ENCODE assay signal across 25 cellular contexts in genomic region chr16:57007530-57007929, GRCh38. TPM values are rescaled to one million over a fixed set of nuclear protein-coding genes. Genes with fewer than 3 reads are reported as not detected.
DNase-seq lines count a peak whose midpoint lies in the region; ATAC-seq and TF ChIP-seq lines count a peak whose summit lies in the region.
"Had no signal": no experiment of that assay in that cellular context is flagged by ENCODE, and none has a peak within 500 bp of the region (broad histone marks: within the 10 kb centered on the region; RNA-seq: fewer than 3 reads in every experiment).

No MANE protein-coding gene starts in this region.

- TF ChIP-seq CTCF in activated CD8-positive, alpha-beta T cell treated with anti-CD3 and anti-CD28 coated beads for 36 hours (IDR thresholded peaks at IDR 0.05) = no peak
- TF ChIP-seq CTCF in spleen (IDR thresholded peaks at IDR 0.05 in 8 of 11, conservative IDR thresholded peaks at IDR 0.05 in 3 of 11) (no peak), PC-9 (conservative IDR thresholded peaks at IDR 0.05) (no peak)

- H2AFZ ChIP-seq in PC-9 = no peak overlapping the region
- H2AFZ ChIP-seq: parathyroid adenoma had no signal

- peaks cover 6% of the 10 kb centered on the region for H3F3A ChIP-seq in PC-9 (ENCODE audit: insufficient read depth, low read depth)

- no peaks in the 10 kb centered on the region for H3K27me3 Mint-ChIP-seq in activated CD8-positive, alpha-beta T cell treated with anti-CD3 and anti-CD28 coated beads for 36 hours
- H3K27me3 Mint-ChIP-seq in activated CD8-positive, alpha-beta T cell treated with anti-CD3 and anti-CD28 coated beads, Interleukin-2, amount 10 ng/mL, durations not matched to agents 7 days and 5 days (ENCODE audit: low read depth) = no peaks in the 10 kb centered on the region
- no peaks in the 10 kb centered on the region for H3K27me3 Mint-ChIP-seq in CD8-positive, alpha-beta memory T cell
- no peaks in the 10 kb centered on the region for H3K27me3 Mint-ChIP-seq in activated naive CD8-positive, alpha-beta T cell

- H3K4me3 Mint-ChIP-seq in activated CD8-positive, alpha-beta T cell treated with anti-CD3 and anti-CD28 coated beads for 36 hours = no peak overlapping the region
- no peak overlapping the region for H3K4me3 Mint-ChIP-seq in activated CD8-positive, alpha-beta T cell treated with anti-CD3 and anti-CD28 coated beads, Interleukin-2, amount 10 ng/mL, durations not matched to agents 7 days and 5 days
- H3K4me3 Mint-ChIP-seq in CD8-positive, alpha-beta memory T cell = peak overlapping the region in 6 of 7 donors; percentile 26 to 74 (median 56)
- no peak overlapping the region for H3K4me3 Mint-ChIP-seq in activated naive CD8-positive, alpha-beta T cell
- H3K4me3 Mint-ChIP-seq: mesothelial cell of epicardium, nephron progenitor cell had no signal

- H3K9me3 Mint-ChIP-seq in activated CD8-positive, alpha-beta T cell treated with anti-CD3 and anti-CD28 coated beads for 36 hours = no peaks in the 10 kb centered on the region
- no peaks in the 10 kb centered on the region for H3K9me3 Mint-ChIP-seq in activated CD8-positive, alpha-beta T cell treated with anti-CD3 and anti-CD28 coated beads, Interleukin-2, amount 10 ng/mL, durations not matched to agents 7 days and 5 days (ENCODE audit: insufficient read depth)
- no peaks in the 10 kb centered on the region for H3K9me3 Mint-ChIP-seq in CD8-positive, alpha-beta memory T cell
- H3K9me3 Mint-ChIP-seq in activated naive CD8-positive, alpha-beta T cell (ENCODE audit: low read depth) = no peaks in the 10 kb centered on the region
- H3K9me3 Mint-ChIP-seq: activated naive CD4-positive, alpha-beta T cell treated with anti-CD3 and anti-CD28 coated beads, Interleukin-2, amount 50 U/mL, for 72 hours; mesothelial cell of epicardium; nephron progenitor cell had no signal

- H3K4me1 Mint-ChIP-seq in activated CD8-positive, alpha-beta T cell treated with anti-CD3 and anti-CD28 coated beads for 36 hours (ENCODE audit: low read depth) = peaks cover 84% of the 10 kb centered on the region
- H3K4me1 Mint-ChIP-seq in activated CD8-positive, alpha-beta T cell treated with anti-CD3 and anti-CD28 coated beads, Interleukin-2, amount 10 ng/mL, durations not matched to agents 7 days and 5 days (ENCODE audit: low read depth) = peaks cover 84% of the 10 kb centered on the region
- peaks cover 78 to 93% (median 90%) of the 10 kb centered on the region in 3 donors for H3K4me1 Mint-ChIP-seq in CD8-positive, alpha-beta memory T cell
- H3K4me1 Mint-ChIP-seq in activated naive CD8-positive, alpha-beta T cell (ENCODE audit: low read depth) = peaks cover 86% of the 10 kb centered on the region

- 59 to 81% (median 68%) methylated on average over 3 of the region's 3 CpGs for WGBS in spleen, 5 donors

- no peaks in the 10 kb centered on the region for H3K9me2 ChIP-seq in PC-9 (ENCODE audit: insufficient read depth)

- POLR2A ChIA-PET in activated CD8-positive, alpha-beta T cell treated with anti-CD3 and anti-CD28 coated beads for 36 hours (lab: Charles Lee) = interaction anchor here (0.9 to 20.8 kb wide), 8 partner anchors 15 to 44 kb away, joined by 3 to 367 read pairs (median 4); partner anchors contain the start of gene NLRC5
- POLR2A ChIA-PET in activated CD8-positive, alpha-beta T cell treated with anti-CD3 and anti-CD28 coated beads, Interleukin-2, amount 10 ng/mL, durations not matched to agents 7 days and 5 days (lab: Charles Lee) = interaction anchor here (0.7 to 7.3 kb wide), 4 partner anchors 13 to 30 kb away, joined by 3 to 58 read pairs (median 6); partner anchors contain the start of gene NLRC5
- POLR2A ChIA-PET in CD8-positive, alpha-beta memory T cell (lab: Charles Lee) = interaction anchor here (0.6 to 1.8 kb wide), 6 partner anchors 10 to 41 kb away, joined by 4 to 9 read pairs (median 6); partner anchors contain the start of gene NLRC5
- POLR2A ChIA-PET in PC-9 (lab: Charles Lee; ENCODE audit: unreplicated experiment) = no interaction called here

- H3K4me1 ChIP-seq in CD8-positive, alpha-beta memory T cell (ENCODE audit: insufficient read depth, low read length) = peaks cover 98% of the 10 kb centered on the region
- H3K4me1 ChIP-seq in spleen (peaks cover 46 to 99% (median 83%) of the 10 kb centered on the region in 6 donors), PC-9 (replicated peaks; ENCODE audit: insufficient read depth) (peaks cover 8% of the 10 kb centered on the region)
- H3K4me1 ChIP-seq: parathyroid adenoma, sigmoid colon had no signal

- no peak for DNase-seq in activated CD8-positive, alpha-beta T cell treated with anti-CD3 and anti-CD28 coated beads for 36 hours
- no peak for DNase-seq in activated CD8-positive, alpha-beta T cell treated with anti-CD3 and anti-CD28 coated beads, Interleukin-2, amount 10 ng/mL, durations not matched to agents 7 days and 5 days
- no peak for DNase-seq in CD8-positive, alpha-beta memory T cell
- no peak for DNase-seq in spleen
- DNase-seq in GM19240 (ENCODE audit: insufficient read length, low spot score) = no peak
- DNase-seq in PC-9 = no peak
- DNase-seq in NCI-H82 (lab: John Stamatoyannopoulos, UW) = no peak
- DNase-seq: activated CD4-positive, alpha-beta T cell treated with anti-CD3 and anti-CD28 coated beads for 48 hours; AML-193; Caco-2; DMS79 treated with DMSO at 0.1 percent for 48 hours; dorsolateral prefrontal cortex; left ventricle myocardium inferior; NCI-H1694; NCI-H2171 treated with DMSO at 0.1 percent for 48 hours; nephron progenitor cell; sigmoid colon; substantia nigra had no signal

- BruUV-seq in PC-9 (replicated peaks; lab: Mats Ljungman, UMichigan) = no TSS peak

- H3K36me3 Mint-ChIP-seq in activated CD8-positive, alpha-beta T cell treated with anti-CD3 and anti-CD28 coated beads for 36 hours (ENCODE audit: low read depth) = peaks cover 60% of the 10 kb centered on the region
- peaks cover 63% of the 10 kb centered on the region for H3K36me3 Mint-ChIP-seq in activated CD8-positive, alpha-beta T cell treated with anti-CD3 and anti-CD28 coated beads, Interleukin-2, amount 10 ng/mL, durations not matched to agents 7 days and 5 days (ENCODE audit: low read depth)
- H3K36me3 Mint-ChIP-seq in CD8-positive, alpha-beta memory T cell = peaks cover 8 to 60% (median 24%) of the 10 kb centered on the region in 3 donors
- H3K36me3 Mint-ChIP-seq in activated naive CD8-positive, alpha-beta T cell = peaks cover 29% of the 10 kb centered on the region
- H3K36me3 Mint-ChIP-seq: mesothelial cell of epicardium had no signal

- H3K27ac Mint-ChIP-seq in activated CD8-positive, alpha-beta T cell treated with anti-CD3 and anti-CD28 coated beads for 36 hours = peak overlapping the region; percentile 86
- no peak overlapping the region for H3K27ac Mint-ChIP-seq in activated CD8-positive, alpha-beta T cell treated with anti-CD3 and anti-CD28 coated beads, Interleukin-2, amount 10 ng/mL, durations not matched to agents 7 days and 5 days
- H3K27ac Mint-ChIP-seq in CD8-positive, alpha-beta memory T cell = peak overlapping the region in 7 of 8 donors; percentile 66 to 98 (median 88)
- H3K27ac Mint-ChIP-seq in activated naive CD8-positive, alpha-beta T cell = peak overlapping the region; percentile 86
- H3K27ac Mint-ChIP-seq: activated naive CD4-positive, alpha-beta T cell treated with anti-CD3 and anti-CD28 coated beads, Interleukin-2, amount 50 U/mL, for 72 hours; mesothelial cell of epicardium; nephron progenitor cell had no signal

- H3K9me3 ChIP-seq in CD8-positive, alpha-beta memory T cell (ENCODE audit: low read length) = no peaks in the 10 kb centered on the region
- no peaks in the 10 kb centered on the region for H3K9me3 ChIP-seq in spleen
- H3K9me3 ChIP-seq in PC-9 (ENCODE audit: insufficient read depth, low read depth) = no peaks in the 10 kb centered on the region
- H3K9me3 ChIP-seq: Caco-2, left ventricle myocardium inferior, sigmoid colon, SJSA1 had no signal

- no peaks in the 10 kb centered on the region for H4K20me1 ChIP-seq in PC-9 (ENCODE audit: insufficient read depth)

- peaks cover 10% of the 10 kb centered on the region for H3K36me3 ChIP-seq in CD8-positive, alpha-beta memory T cell (ENCODE audit: insufficient read depth, low read length)
- H3K36me3 ChIP-seq in spleen = peaks cover 0 to 70% (median 4%) of the 10 kb centered on the region in 6 donors
- H3K36me3 ChIP-seq in PC-9 (ENCODE audit: low read depth) = no peaks in the 10 kb centered on the region
- H3K36me3 ChIP-seq: left ventricle myocardium inferior had no signal

- CTCF ChIA-PET in activated CD8-positive, alpha-beta T cell treated with anti-CD3 and anti-CD28 coated beads for 36 hours (lab: Charles Lee) = interaction anchor here (0.7 to 1.9 kb wide), 7 partner anchors 8 to 43 kb away, joined by 3 to 8 read pairs (median 3); partner anchors contain the start of gene NLRC5
- CTCF ChIA-PET in activated CD8-positive, alpha-beta T cell treated with anti-CD3 and anti-CD28 coated beads, Interleukin-2, amount 10 ng/mL, durations not matched to agents 7 days and 5 days (lab: Charles Lee) = interaction anchor here (0.9 to 1.7 kb wide), 6 partner anchors 10 to 43 kb away, joined by 3 to 9 read pairs (median 4); partner anchors contain the start of gene NLRC5
- CTCF ChIA-PET in CD8-positive, alpha-beta memory T cell (lab: Charles Lee) = interaction anchor here (0.9 to 4.5 kb wide), 5 partner anchors 12 to 43 kb away, joined by 3 to 32 read pairs (median 15); partner anchors contain the start of gene NLRC5
- CTCF ChIA-PET in PC-9 (lab: Charles Lee) = no interaction called here

- no peak overlapping the region for H3K27ac ChIP-seq in CD8-positive, alpha-beta memory T cell (ENCODE audit: low read depth, low read length)
- H3K27ac ChIP-seq in spleen (peak overlapping the region in 6 of 8 donors; percentile 3 to 86 (median 44)), PC-9 (no peak overlapping the region)
- H3K27ac ChIP-seq: dorsolateral prefrontal cortex, left ventricle myocardium inferior, parathyroid adenoma, sigmoid colon, SJSA1 had no signal

- no peak for TF ChIP-seq POLR2A in spleen (IDR thresholded peaks at IDR 0.05)

- no peaks in the 10 kb centered on the region for H3K27me3 ChIP-seq in CD8-positive, alpha-beta memory T cell (ENCODE audit: insufficient read depth, low read length, poor library complexity, severe bottlenecking)
- no peaks in the 10 kb centered on the region for H3K27me3 ChIP-seq in spleen (replicated peaks in 1 of 7)
- no peaks in the 10 kb centered on the region for H3K27me3 ChIP-seq in PC-9 (ENCODE audit: insufficient read depth, low read depth)
- H3K27me3 ChIP-seq: dorsolateral prefrontal cortex, sigmoid colon, SJSA1 had no signal

- no peaks in the 10 kb centered on the region for H3K79me2 ChIP-seq in PC-9 (ENCODE audit: low read depth)
- H3K79me2 ChIP-seq: parathyroid adenoma had no signal

- intact Hi-C loops in activated CD8-positive, alpha-beta T cell treated with anti-CD3 and anti-CD28 coated beads for 36 hours (cut with micrococcal nuclease) = no loop called here
- intact Hi-C loops in spleen (cut with DNase I; ENCODE audit: low total_unique reads) (no loop called here), PC-9 (cut with micrococcal nuclease; ENCODE audit: unreplicated experiment) (no loop called here)

- peak; percentile 15 for ATAC-seq in activated CD8-positive, alpha-beta T cell treated with anti-CD3 and anti-CD28 coated beads for 36 hours
- ATAC-seq in activated CD8-positive, alpha-beta T cell treated with anti-CD3 and anti-CD28 coated beads, Interleukin-2, amount 10 ng/mL, durations not matched to agents 7 days and 5 days = no peak

- H3K4me2 ChIP-seq in PC-9 = no peak overlapping the region

- no peak overlapping the region for H3K4me3 ChIP-seq in CD8-positive, alpha-beta memory T cell (ENCODE audit: low read length)
- H3K4me3 ChIP-seq in spleen = no peak overlapping the region
- H3K4me3 ChIP-seq in PC-9 = no peak overlapping the region
- H3K4me3 ChIP-seq: dorsolateral prefrontal cortex, left ventricle myocardium inferior, sigmoid colon, SJSA1 had no signal

RNA-seq across cellular contexts. Expression of gene NLRC5, which starts 18.2 kb away (rescaled TPM):
- total RNA-seq in activated CD8-positive, alpha-beta T cell treated with anti-CD3 and anti-CD28 coated beads for 36 hours = 100 to 1,000 TPM; 135 to 153 TPM
- 100 to 1,000 TPM; 280 to 291 TPM for total RNA-seq in activated CD8-positive, alpha-beta T cell treated with anti-CD3 and anti-CD28 coated beads, Interleukin-2, amount 10 ng/mL, durations not matched to agents 7 days and 5 days
- 100 to 1,000 TPM; 173 to 178 TPM for total RNA-seq in CD8-positive, alpha-beta memory T cell
- polyA plus RNA-seq in CD8-positive, alpha-beta memory T cell = 165 TPM
- 100 to 1,000 TPM; 206 to 401 (median 237) TPM for total RNA-seq in spleen
- polyA plus RNA-seq in spleen = 100 to 1,000 TPM in 2 of 3 donors, 10 to 100 TPM in 1; 52.0 to 175 (median 161) TPM
- total RNA-seq in PC-9 (2021) = 21.9 and 29.7 TPM in 2 replicates

RNA-seq across cellular contexts. Expression of gene CETP, which starts 45.8 kb away (rescaled TPM):
- total RNA-seq in activated CD8-positive, alpha-beta T cell treated with anti-CD3 and anti-CD28 coated beads for 36 hours = not detected
- not detected for total RNA-seq in activated CD8-positive, alpha-beta T cell treated with anti-CD3 and anti-CD28 coated beads, Interleukin-2, amount 10 ng/mL, durations not matched to agents 7 days and 5 days
- not detected for total RNA-seq in CD8-positive, alpha-beta memory T cell
- not detected for polyA plus RNA-seq in CD8-positive, alpha-beta memory T cell
- 10 to 100 TPM; 15.4 to 73.8 (median 34.5) TPM for total RNA-seq in spleen
- polyA plus RNA-seq in spleen = 10 to 100 TPM in 1 of 3 donors, 1 to 10 TPM in 2; 7.6 to 13.8 (median 9.8) TPM
- not detected in 2 replicates for total RNA-seq in PC-9 (2021)
- total RNA-seq: A172; activated naive CD4-positive, alpha-beta T cell treated with anti-CD3 and anti-CD28 coated beads, Interleukin-2, amount 50 U/mL, for 72 hours; Caco-2; T-helper 1 cell treated with Interleukin-12 subunit alpha and Interleukin-12 subunit beta and Interleukin-4 antibody, amounts not matched to agents 30 ng/mL and 1 ng/mL, for 36 hours had no signal

Comparison
In these comparisons a context has a peak if more than half of its experiments do, and no peak if none do; other contexts are left out.
1. H3K4me3 Mint-ChIP-seq: peak in CD8-positive, alpha-beta memory T cell (6 of 7); none in activated CD8-positive, alpha-beta T cell treated with anti-CD3 and anti-CD28 coated beads for 36 hours (single experiment), activated CD8-positive, alpha-beta T cell treated with anti-CD3 and anti-CD28 coated beads, Interleukin-2, amount 10 ng/mL, durations not matched to agents 7 days and 5 days (single experiment) and activated naive CD8-positive, alpha-beta T cell (single experiment).
2. H3K27ac ChIP-seq: peak in spleen (6 of 8); none in CD8-positive, alpha-beta memory T cell (single experiment) and PC-9 (single experiment).
3. RNA of gene CETP, which starts 45.8 kb away (total RNA-seq): 15.4 to 73.8 TPM in spleen; not detected in CD8-positive, alpha-beta memory T cell, not detected in activated CD8-positive, alpha-beta T cell treated with anti-CD3 and anti-CD28 coated beads, Interleukin-2, amount 10 ng/mL, durations not matched to agents 7 days and 5 days, not detected in activated CD8-positive, alpha-beta T cell treated with anti-CD3 and anti-CD28 coated beads for 36 hours and not detected in PC-9; every median in the first group is over 10 times any median in the second.